ENCODE assay signal across 20 cellular contexts in genomic region chr5:121976979-121977378, GRCh38. TPM values are rescaled to one million over a fixed set of nuclear protein-coding genes. Genes with fewer than 3 reads are reported as not detected.
DNase-seq lines count a peak whose midpoint lies in the region; ATAC-seq and TF ChIP-seq lines count a peak whose summit lies in the region.
"Had no signal": no experiment of that assay in that cellular context is flagged by ENCODE, and none has a peak within 500 bp of the region (broad histone marks: within the 10 kb centered on the region; RNA-seq: fewer than 3 reads in every experiment).

No MANE protein-coding gene starts in this region.

- peak; percentile 28 for ATAC-seq in activated naive CD8-positive, alpha-beta T cell treated with anti-CD3 and anti-CD28 coated beads, Interleukin-2, amount 50 U/mL, for 24 hours
- no peak for ATAC-seq in activated CD4-positive, alpha-beta T cell treated with anti-CD3 and anti-CD28 coated beads for 36 hours
- no peak for ATAC-seq in sciatic nerve
- ATAC-seq: activated CD8-positive, alpha-beta memory T cell treated with anti-CD3 and anti-CD28 coated beads, Interleukin-2, amount 10 ng/mL, durations not matched to agents 7 days and 5 days; right cardiac atrium had no signal

- intact Hi-C loops in activated CD4-positive, alpha-beta T cell treated with anti-CD3 and anti-CD28 coated beads for 36 hours (cut with DNase I, micrococcal nuclease) = loop anchor here in 1 of 2 experiments (5.0 kb wide), 1 partner anchor 45 kb away; no protein-coding TSS in a partner anchor
- intact Hi-C loops in sciatic nerve (cut with DNase I) = no loop called here

- CTCF ChIA-PET in activated CD4-positive, alpha-beta T cell treated with anti-CD3 and anti-CD28 coated beads for 36 hours (lab: Charles Lee) = no interaction called here

- no peaks in the 10 kb centered on the region for H3K27me3 Mint-ChIP-seq in activated naive CD8-positive, alpha-beta T cell treated with anti-CD3 and anti-CD28 coated beads, Interleukin-2, amount 50 U/mL, for 24 hours
- no peaks in the 10 kb centered on the region for H3K27me3 Mint-ChIP-seq in activated CD4-positive, alpha-beta T cell treated with anti-CD3 and anti-CD28 coated beads for 36 hours
- H3K27me3 Mint-ChIP-seq: activated CD8-positive, alpha-beta memory T cell treated with anti-CD3 and anti-CD28 coated beads, Interleukin-2, amount 10 ng/mL, durations not matched to agents 7 days and 5 days had no signal

- DNase-seq in AG10803 (ENCODE audit: low read depth) = peak; percentile 55
- DNase-seq in HT1080 (ENCODE audit: low read depth) = peak; percentile 17
- DNase-seq in activated naive CD8-positive, alpha-beta T cell treated with anti-CD3 and anti-CD28 coated beads, Interleukin-2, amount 50 U/mL, for 24 hours = no peak
- peak; percentile 70 for DNase-seq in fibroblast of the aortic adventitia (ENCODE audit: low read depth)
- DNase-seq in NCI-H2107 (lab: John Stamatoyannopoulos, UW) = no peak
- DNase-seq in activated CD4-positive, alpha-beta T cell treated with anti-CD3 and anti-CD28 coated beads for 36 hours = no peak
- DNase-seq in KG1 (lab: John Stamatoyannopoulos, UW) = no peak
- DNase-seq in sciatic nerve (ENCODE audit: low spot score) = no peak
- DNase-seq: activated CD8-positive, alpha-beta memory T cell treated with anti-CD3 and anti-CD28 coated beads, Interleukin-2, amount 10 ng/mL, durations not matched to agents 7 days and 5 days; activated naive CD4-positive, alpha-beta T cell treated with Interleukin-2 at 50 U/mL for 16 hours; BE2C; effector memory CD4-positive, alpha-beta T cell; mesendoderm; MG63; NCI-H2171; right cardiac atrium; stimulated activated CD4-positive, alpha-beta T cell treated with anti-CD3 and anti-CD28 coated beads, Interleukin-2, amount 100 ng/mL, for 48 hours; testis had no signal

- H3K4me3 ChIP-seq in AG10803 (ENCODE audit: low read length) (no peak overlapping the region), fibroblast of the aortic adventitia (ENCODE audit: low read depth, low read length) (no peak overlapping the region)
- H3K4me3 ChIP-seq: MG63, testis had no signal

- H3K4me3 Mint-ChIP-seq in activated naive CD8-positive, alpha-beta T cell treated with anti-CD3 and anti-CD28 coated beads, Interleukin-2, amount 50 U/mL, for 24 hours = no peak overlapping the region
- no peak overlapping the region for H3K4me3 Mint-ChIP-seq in activated CD4-positive, alpha-beta T cell treated with anti-CD3 and anti-CD28 coated beads for 36 hours
- H3K4me3 Mint-ChIP-seq: activated CD8-positive, alpha-beta memory T cell treated with anti-CD3 and anti-CD28 coated beads, Interleukin-2, amount 10 ng/mL, durations not matched to agents 7 days and 5 days; neural crest cell; T-helper 1 cell treated with Interleukin-12 subunit alpha and Interleukin-12 subunit beta and Interleukin-4 antibody, amounts not matched to agents 30 μg/mL and 1 μg/mL, for 36 hours had no signal

- no peaks in the 10 kb centered on the region for H3K9me3 Mint-ChIP-seq in activated naive CD8-positive, alpha-beta T cell treated with anti-CD3 and anti-CD28 coated beads, Interleukin-2, amount 50 U/mL, for 24 hours
- no peaks in the 10 kb centered on the region for H3K9me3 Mint-ChIP-seq in activated CD4-positive, alpha-beta T cell treated with anti-CD3 and anti-CD28 coated beads for 36 hours (ENCODE audit: low read depth)
- H3K9me3 Mint-ChIP-seq: neural crest cell; T-helper 1 cell treated with Interleukin-12 subunit alpha and Interleukin-12 subunit beta and Interleukin-4 antibody, amounts not matched to agents 30 μg/mL and 1 μg/mL, for 36 hours had no signal

- H3K4me1 Mint-ChIP-seq in activated naive CD8-positive, alpha-beta T cell treated with anti-CD3 and anti-CD28 coated beads, Interleukin-2, amount 50 U/mL, for 24 hours = peaks cover 47% of the 10 kb centered on the region
- peaks cover 33% of the 10 kb centered on the region for H3K4me1 Mint-ChIP-seq in activated CD4-positive, alpha-beta T cell treated with anti-CD3 and anti-CD28 coated beads for 36 hours

- TF ChIP-seq CTCF in AG10803 (conservative IDR thresholded peaks at IDR 0.05; ENCODE audit: low read length) (no peak), fibroblast of the aortic adventitia (IDR thresholded peaks at IDR 0.05; ENCODE audit: insufficient read depth, low read length) (no peak)

- H3K27ac Mint-ChIP-seq in activated naive CD8-positive, alpha-beta T cell treated with anti-CD3 and anti-CD28 coated beads, Interleukin-2, amount 50 U/mL, for 24 hours = peak overlapping the region; percentile 50
- no peak overlapping the region for H3K27ac Mint-ChIP-seq in activated CD4-positive, alpha-beta T cell treated with anti-CD3 and anti-CD28 coated beads for 36 hours
- H3K27ac Mint-ChIP-seq: activated CD8-positive, alpha-beta memory T cell treated with anti-CD3 and anti-CD28 coated beads, Interleukin-2, amount 10 ng/mL, durations not matched to agents 7 days and 5 days; T-helper 1 cell treated with Interleukin-12 subunit alpha and Interleukin-12 subunit beta and Interleukin-4 antibody, amounts not matched to agents 30 μg/mL and 1 μg/mL, for 36 hours had no signal

- peaks cover 44% of the 10 kb centered on the region for H3K36me3 Mint-ChIP-seq in activated naive CD8-positive, alpha-beta T cell treated with anti-CD3 and anti-CD28 coated beads, Interleukin-2, amount 50 U/mL, for 24 hours (ENCODE audit: low read depth)
- H3K36me3 Mint-ChIP-seq in activated CD4-positive, alpha-beta T cell treated with anti-CD3 and anti-CD28 coated beads for 36 hours (ENCODE audit: low read depth) = peaks cover 27% of the 10 kb centered on the region

- POLR2A ChIA-PET in activated CD4-positive, alpha-beta T cell treated with anti-CD3 and anti-CD28 coated beads for 36 hours (lab: Charles Lee) = no interaction called here

RNA-seq across cellular contexts. Expression of gene SRFBP1, which starts 15.2 kb away (rescaled TPM):
- 15.6 and 16.5 TPM in 2 replicates for total RNA-seq in HT1080 (2014; rRNA removed; shearing (Covaris generic))
- polyA plus RNA-seq in HT1080 (2015; cell fraction: cytosol; rRNA removed) = 12.8 and 15.4 TPM in 2 replicates
- 17.9 and 18.0 TPM in 2 replicates for polyA plus RNA-seq in HT1080 (2015; cell fraction: nucleus; rRNA removed)
- total RNA-seq in fibroblast of the aortic adventitia (ENCODE audit: low replicate concordance) (14.8 and 22.0 TPM in 2 replicates), sciatic nerve (16.1 TPM)
- total RNA-seq in activated CD4-positive, alpha-beta T cell treated with anti-CD3 and anti-CD28 coated beads for 36 hours = 10 to 100 TPM; 12.5 to 12.9 TPM

Comparison
In these comparisons a context has a peak if more than half of its experiments do, and no peak if none do; other contexts are left out.
1. DNase-seq: peak in AG10803 (single experiment), HT1080 (single experiment) and fibroblast of the aortic adventitia (single experiment); none in activated naive CD8-positive, alpha-beta T cell treated with anti-CD3 and anti-CD28 coated beads, Interleukin-2, amount 50 U/mL, for 24 hours (single experiment), NCI-H2107 (single experiment), activated CD4-positive, alpha-beta T cell treated with anti-CD3 and anti-CD28 coated beads for 36 hours (single experiment), KG1 (single experiment) and sciatic nerve (single experiment).